ENCODE assay signal across 10 cellular contexts in genomic region chr3:148698190-148698806, GRCh38. TPM values are rescaled to one million over a fixed set of nuclear protein-coding genes. Genes with fewer than 3 reads are reported as not detected.
DNase-seq lines count a peak whose midpoint lies in the region; ATAC-seq and TF ChIP-seq lines count a peak whose summit lies in the region.
"Had no signal": no experiment of that assay in that cellular context is flagged by ENCODE, and none has a peak within 500 bp of the region (broad histone marks: within the 10 kb centered on the region; RNA-seq: fewer than 3 reads in every experiment).

No MANE protein-coding gene starts in this region.

- no peaks in the 10 kb centered on the region for H4K20me1 ChIP-seq in GM23338 (replicated peaks; ENCODE audit: insufficient read depth)
- H4K20me1 ChIP-seq in OCI-LY7 (ENCODE audit: insufficient read depth, low read length): no peaks in the 10 kb centered on the region

- H3K27me3 Mint-ChIP-seq in GM23338 (ENCODE audit: insufficient read depth, low read depth, poor library complexity): peaks cover 15% of the 10 kb centered on the region
- H3K27me3 Mint-ChIP-seq in activated T-helper 2 cell treated with anti-CD3 and anti-CD28 coated beads, Interferon-gamma antibody, Interleukin-2, Interleukin-4, amounts not matched to agents 10 μg/mL and 5 μg/mL and 100 μg/mL, durations not matched to agents 14 hours and 24 hours and 36 hours (ENCODE audit: low read depth): peaks cover 20% of the 10 kb centered on the region

- CTCF ChIA-PET in OCI-LY7 (lab: Charles Lee; ENCODE audit: unreplicated experiment): no interaction called here

- H3K27ac Mint-ChIP-seq in GM23338: no peak overlapping the region
- H3K27ac Mint-ChIP-seq in activated T-helper 2 cell treated with anti-CD3 and anti-CD28 coated beads, Interferon-gamma antibody, Interleukin-2, Interleukin-4, amounts not matched to agents 10 μg/mL and 5 μg/mL and 100 μg/mL, durations not matched to agents 14 hours and 24 hours and 36 hours: no peak overlapping the region
- H3K27ac Mint-ChIP-seq: activated naive CD8-positive, alpha-beta T cell treated with anti-CD3 and anti-CD28 coated beads, Interleukin-2, amount 10 ng/mL, durations not matched to agents 7 days and 5 days had no signal

- H3K79me2 ChIP-seq in GM23338 (replicated peaks; ENCODE audit: insufficient read depth): no peaks in the 10 kb centered on the region
- H3K79me2 ChIP-seq in OCI-LY7 (ENCODE audit: insufficient read depth, low read depth, low read length): no peaks in the 10 kb centered on the region

- peak overlapping the region; percentile 75 for H3K4me3 Mint-ChIP-seq in GM23338
- H3K4me3 Mint-ChIP-seq in activated T-helper 2 cell treated with anti-CD3 and anti-CD28 coated beads, Interferon-gamma antibody, Interleukin-2, Interleukin-4, amounts not matched to agents 10 μg/mL and 5 μg/mL and 100 μg/mL, durations not matched to agents 14 hours and 24 hours and 36 hours (ENCODE audit: low read depth): no peak overlapping the region
- H3K4me3 Mint-ChIP-seq: activated naive CD8-positive, alpha-beta T cell treated with anti-CD3 and anti-CD28 coated beads, Interleukin-2, amount 10 ng/mL, durations not matched to agents 7 days and 5 days had no signal

- peak overlapping the region; percentile 64 for H3K4me3 ChIP-seq in GM23338
- H3K4me3 ChIP-seq in cardiac fibroblast (replicated peaks in 1 of 2; ENCODE audit: low read depth in 2 of 2, low read length in 2 of 2): peak overlapping the region; percentile 35 to 64
- peak overlapping the region; percentile 61; the same call in 1 of the 2 replicates for H3K4me3 ChIP-seq in iPS-20b (ENCODE audit: low read length)
- H3K4me3 ChIP-seq in skeletal muscle cell (ENCODE audit: low read depth, low read length): peak overlapping the region; percentile 67
- no peak overlapping the region for H3K4me3 ChIP-seq in OCI-LY7 (ENCODE audit: low read depth, low read length, poor library complexity, severe bottlenecking)
- H3K4me3 ChIP-seq: K562 had no signal

- TF ChIP-seq CTCF in GM23338 (conservative IDR thresholded peaks at IDR 0.05; ENCODE audit: low read depth in 2 of 2) (no peak), cardiac fibroblast (IDR thresholded peaks at IDR 0.05; ENCODE audit: low read depth, low read length) (no peak), OCI-LY7 (conservative IDR thresholded peaks at IDR 0.05; ENCODE audit: low read length) (no peak)

- H3K9me3 Mint-ChIP-seq in GM23338: no peaks in the 10 kb centered on the region
- no peaks in the 10 kb centered on the region for H3K9me3 Mint-ChIP-seq in activated T-helper 2 cell treated with anti-CD3 and anti-CD28 coated beads, Interferon-gamma antibody, Interleukin-2, Interleukin-4, amounts not matched to agents 10 μg/mL and 5 μg/mL and 100 μg/mL, durations not matched to agents 14 hours and 24 hours and 36 hours
- H3K9me3 Mint-ChIP-seq: activated naive CD8-positive, alpha-beta T cell treated with anti-CD3 and anti-CD28 coated beads, Interleukin-2, amount 10 ng/mL, durations not matched to agents 7 days and 5 days had no signal

- H3K4me1 ChIP-seq in GM23338 (ENCODE audit: insufficient read depth) (no peaks in the 10 kb centered on the region), iPS-20b (ENCODE audit: insufficient read depth, low read length) (no peaks in the 10 kb centered on the region), OCI-LY7 (ENCODE audit: insufficient read depth, low read length, poor library complexity, severe bottlenecking) (no peaks in the 10 kb centered on the region)

- no peaks in the 10 kb centered on the region for H3K36me3 ChIP-seq in GM23338 (ENCODE audit: insufficient read depth)
- no peaks in the 10 kb centered on the region for H3K36me3 ChIP-seq in iPS-20b (ENCODE audit: insufficient read depth, low read depth, low read length)
- no peaks in the 10 kb centered on the region for H3K36me3 ChIP-seq in OCI-LY7 (ENCODE audit: insufficient read depth, low read length)

- no peaks in the 10 kb centered on the region for H3F3A ChIP-seq in GM23338 (replicated peaks; ENCODE audit: low read depth)

- H3K9ac ChIP-seq in iPS-20b (ENCODE audit: low read depth, low read length): no peak overlapping the region

- intact Hi-C loops in OCI-LY7 (cut with micrococcal nuclease; ENCODE audit: unreplicated experiment): no loop called here
- intact Hi-C loops in activated T-helper 2 cell treated with anti-CD3 and anti-CD28 coated beads, Interferon-gamma antibody, Interleukin-2, Interleukin-4, amounts not matched to agents 10 μg/mL and 5 μg/mL and 100 μg/mL, durations not matched to agents 14 hours and 24 hours and 36 hours (cut with micrococcal nuclease): no loop called here

- H3K27me3 ChIP-seq in GM23338 (ENCODE audit: insufficient read depth) (peaks cover 34% of the 10 kb centered on the region), iPS-20b (ENCODE audit: insufficient read depth, low read length) (peaks cover 46% of the 10 kb centered on the region)

- no peaks in the 10 kb centered on the region for H3K9me3 ChIP-seq in iPS-20b (ENCODE audit: insufficient read depth, low read depth, low read length)
- no peaks in the 10 kb centered on the region for H3K9me3 ChIP-seq in OCI-LY7 (ENCODE audit: low read length)

- peak overlapping the region; percentile 98 for H2AFZ ChIP-seq in GM23338
- no peak overlapping the region for H2AFZ ChIP-seq in OCI-LY7 (ENCODE audit: low read length)

- no TSS peak for BruUV-seq in OCI-LY7 (replicated peaks; lab: Mats Ljungman, UMichigan)

- H3K4me1 Mint-ChIP-seq in GM23338: peaks cover 13% of the 10 kb centered on the region
- no peaks in the 10 kb centered on the region for H3K4me1 Mint-ChIP-seq in activated T-helper 2 cell treated with anti-CD3 and anti-CD28 coated beads, Interferon-gamma antibody, Interleukin-2, Interleukin-4, amounts not matched to agents 10 μg/mL and 5 μg/mL and 100 μg/mL, durations not matched to agents 14 hours and 24 hours and 36 hours (ENCODE audit: low read depth)
- H3K4me1 Mint-ChIP-seq: activated naive CD8-positive, alpha-beta T cell treated with anti-CD3 and anti-CD28 coated beads, Interleukin-2, amount 10 ng/mL, durations not matched to agents 7 days and 5 days had no signal

- H3K4me2 ChIP-seq in GM23338 (peak overlapping the region; percentile 90), OCI-LY7 (ENCODE audit: low read length) (no peak overlapping the region)

- H3K27ac ChIP-seq in GM23338 (ENCODE audit: low read depth) (no peak overlapping the region), iPS-20b (ENCODE audit: low read length) (no peak overlapping the region), OCI-LY7 (ENCODE audit: low read depth, low read length, poor library complexity, severe bottlenecking) (no peak overlapping the region)

- ATAC-seq in GM23338: peak; percentile 19; the same call in 2 of the 3 replicates
- no peak for ATAC-seq in HG02610 (IDR thresholded peaks at IDR 0.05; ENCODE audit: unreplicated experiment)
- ATAC-seq: K562 had no signal

- H3K36me3 Mint-ChIP-seq in GM23338 (ENCODE audit: low read depth): no peaks in the 10 kb centered on the region
- no peaks in the 10 kb centered on the region for H3K36me3 Mint-ChIP-seq in activated T-helper 2 cell treated with anti-CD3 and anti-CD28 coated beads, Interferon-gamma antibody, Interleukin-2, Interleukin-4, amounts not matched to agents 10 μg/mL and 5 μg/mL and 100 μg/mL, durations not matched to agents 14 hours and 24 hours and 36 hours (ENCODE audit: low read depth)
- H3K36me3 Mint-ChIP-seq: activated naive CD8-positive, alpha-beta T cell treated with anti-CD3 and anti-CD28 coated beads, Interleukin-2, amount 10 ng/mL, durations not matched to agents 7 days and 5 days had no signal

- DNase-seq in GM23338 (ENCODE audit: low spot score) (peak; percentile 20), cardiac fibroblast (ENCODE audit: low read depth in 2 of 2) (peak in 1 of 2 donors; percentile 6), skeletal muscle cell (ENCODE audit: low read depth) (no peak), OCI-LY7 (ENCODE audit: low spot score) (no peak)
- DNase-seq in stimulated activated CD4-positive, alpha-beta T cell treated with anti-CD3 and anti-CD28 coated beads, Interleukin-4, amount 100 ng/mL, for 4 hours: no peak
- DNase-seq in activated T-helper 2 cell treated with anti-CD3 and anti-CD28 coated beads, Interferon-gamma antibody, Interleukin-2, Interleukin-4, amounts not matched to agents 10 μg/mL and 5 μg/mL and 100 μg/mL, durations not matched to agents 14 hours and 24 hours and 36 hours (ENCODE audit: low spot score): no peak

- H3K9me2 ChIP-seq in GM23338 (ENCODE audit: insufficient read depth) (no peaks in the 10 kb centered on the region), OCI-LY7 (ENCODE audit: insufficient read depth, low read length) (no peaks in the 10 kb centered on the region)

- POLR2A ChIA-PET in OCI-LY7 (lab: Charles Lee): interaction anchor here (2.0 kb wide), 1 partner anchor 14 kb away, joined by 4 read pairs; no protein-coding TSS in a partner anchor

TF ChIP-seq in GM23338, 12 proteins besides CTCF, POLR2A, EP300 and RAD21 (continues in another document):
- TF ChIP-seq CREB1 (CRISPR knock-in tag; IDR thresholded peaks at IDR 0.05; ENCODE audit: low read depth): no peak
- TF ChIP-seq ZNF114 (CRISPR knock-in tag; IDR thresholded peaks at IDR 0.05): no peak
- TF ChIP-seq ETS1 (IDR thresholded peaks at IDR 0.05): no peak
- no peak for TF ChIP-seq POLR2AphosphoS5 (IDR thresholded peaks at IDR 0.05; ENCODE audit: low read depth)

RNA-seq across cellular contexts. Expression of gene AGTR1, which starts 0.6 kb away (rescaled TPM):
- total RNA-seq in GM23338 (2014; rRNA removed; shearing (Covaris generic)): 0.35 TPM in 1 of 2 replicates, not detected in the other
- polyA plus RNA-seq in GM23338 (2016; fragmentation: Nextera tagmentation; extraction: Ambion mirVana): 0.16 TPM in 1 of 2 replicates, not detected in the other
- total RNA-seq in OCI-LY7 (2014; rRNA removed; shearing (Covaris generic)): not detected in 2 replicates
- not detected in 2 replicates for total RNA-seq in OCI-LY7 (2022)
- total RNA-seq in activated T-helper 2 cell treated with anti-CD3 and anti-CD28 coated beads, Interferon-gamma antibody, Interleukin-2, Interleukin-4, amounts not matched to agents 10 μg/mL and 5 μg/mL and 100 μg/mL, durations not matched to agents 14 hours and 24 hours and 36 hours: not detected in 2 replicates
- total RNA-seq: activated naive CD8-positive, alpha-beta T cell treated with anti-CD3 and anti-CD28 coated beads, Interleukin-2, amount 10 ng/mL, durations not matched to agents 7 days and 5 days; K562 had no signal
- polyA plus RNA-seq: K562 had no signal
